ENCODE assay signal across 19 cellular contexts in genomic region chr17:21363776-21364642, GRCh38. TPM values are rescaled to one million over a fixed set of nuclear protein-coding genes. Genes with fewer than 3 reads are reported as not detected.
"Had no signal": no experiment of that assay in that cellular context is flagged by ENCODE, and none has a peak within 500 bp of the region (broad histone marks: within the 10 kb centered on the region; RNA-seq: fewer than 3 reads in every experiment).

No MANE protein-coding gene starts in this region.

- H3K4me3 Mint-ChIP-seq: central memory CD8-positive, alpha-beta T cell; naive thymus-derived CD8-positive, alpha-beta T cell had no signal

- ATAC-seq: esophagus mucosa; gastroesophageal sphincter; left colon; naive thymus-derived CD8-positive, alpha-beta T cell had no signal

- H3K9me3 Mint-ChIP-seq: central memory CD8-positive, alpha-beta T cell; naive thymus-derived CD8-positive, alpha-beta T cell had no signal

- H3K36me3 Mint-ChIP-seq: naive thymus-derived CD8-positive, alpha-beta T cell had no signal

- FAIRE-seq: small intestine had no signal

- DNase-seq: cortex of kidney; dorsolateral prefrontal cortex; effector CD8-positive, alpha-beta T cell; left colon; mesendoderm; naive thymus-derived CD8-positive, alpha-beta T cell; posterior cingulate gyrus; sigmoid colon; small intestine; stimulated activated CD4-positive, alpha-beta T cell treated with anti-CD3 and anti-CD28 coated beads, Interleukin-12 subunit alpha, Interleukin-12 subunit beta, amount 100 ng/mL, for 4 hours; stimulated activated naive CD4-positive, alpha-beta T cell; tibial artery; upper lobe of left lung had no signal

- H3K27me3 ChIP-seq: dorsolateral prefrontal cortex, gastroesophageal sphincter, right atrium auricular region, sigmoid colon, tibial artery, upper lobe of left lung, vagina had no signal

- H3K27ac Mint-ChIP-seq: naive thymus-derived CD8-positive, alpha-beta T cell had no signal

- H3K9me3 ChIP-seq: gastroesophageal sphincter, right atrium auricular region, sigmoid colon, tibial artery, upper lobe of left lung, vagina had no signal

- H3K4me1 ChIP-seq: sigmoid colon, tibial artery, vagina had no signal

- H3K4me3 ChIP-seq: dorsolateral prefrontal cortex, gastroesophageal sphincter, right atrium auricular region, sigmoid colon, tibial artery, upper lobe of left lung, vagina had no signal

- H3K36me3 ChIP-seq: gastroesophageal sphincter, right atrium auricular region, sigmoid colon, tibial artery, upper lobe of left lung, vagina had no signal

- H3K27ac ChIP-seq: dorsolateral prefrontal cortex, gastroesophageal sphincter, right atrium auricular region, sigmoid colon, tibial artery, upper lobe of left lung, vagina had no signal

- H3K4me1 Mint-ChIP-seq: central memory CD8-positive, alpha-beta T cell had no signal

RNA-seq across cellular contexts. Expression of gene KCNJ12, which starts 12.1 kb away (rescaled TPM):
- total RNA-seq: esophagus mucosa; lung microvascular endothelial cell; naive thymus-derived CD8-positive, alpha-beta T cell had no signal
